ENCODE assay signal across 8 cellular contexts in genomic region chr17:3845754-3846738, GRCh38. TPM values are rescaled to one million over a fixed set of nuclear protein-coding genes. Genes with fewer than 3 reads are reported as not detected.
DNase-seq lines count a peak whose midpoint lies in the region; ATAC-seq and TF ChIP-seq lines count a peak whose summit lies in the region.

NCBP3 (minus strand) TSS chr17:3846246; CDS start chr17:3846223, 23 bp downstream.

- TF ChIP-seq CTCF in OCI-LY3 (IDR thresholded peaks at IDR 0.05; ENCODE audit: low read depth, low read length) = peak; percentile 64

- peak within 1 kb of the TSS; percentile 31 for H3K27ac ChIP-seq in OCI-LY3 (ENCODE audit: low read length)

- peak; percentile 55 for DNase-seq in DMS153 (lab: John Stamatoyannopoulos, UW)
- peak; percentile 88 for DNase-seq in HuH-7 (ENCODE audit: low spot score)
- peak; percentile 90 for DNase-seq in activated T-cell treated with anti-CD3 and anti-CD28 coated beads for 1 hour (ENCODE audit: low read depth)
- DNase-seq in epidermal melanocyte (ENCODE audit: insufficient read length, low spot score) = peak; percentile 98
- peak; percentile 72 to 82 for DNase-seq in stimulated activated CD8-positive, alpha-beta memory T cell treated with anti-CD3 and anti-CD28 coated beads, Interleukin-4, amount 100 ng/mL, for 1 hour (ENCODE audit: low read depth in 2 of 2, low spot score in 1 of 2)

- peak within 1 kb of the TSS; percentile 87 for H3K4me3 ChIP-seq in OCI-LY3 (ENCODE audit: low read length)
- H3K4me3 ChIP-seq in mononuclear cell (ENCODE audit: low read length) = peak within 1 kb of the TSS; percentile 77

- 0 out of 2 replicates have a peak, but pooled peaks cover 8% of the 10 kb centered on the region for H4K20me1 ChIP-seq in OCI-LY3 (ENCODE audit: insufficient read depth, low read length)

- H3K9me3 ChIP-seq in OCI-LY3 (ENCODE audit: insufficient read depth, low read length) (no peaks in the 10 kb centered on the region), mononuclear cell (ENCODE audit: low read depth, low read length) (no peaks in the 10 kb centered on the region)

- ATAC-seq in GM21515 (IDR thresholded peaks at IDR 0.05; ENCODE audit: unreplicated experiment) = peak; percentile 94

- H3K4me1 ChIP-seq in OCI-LY3 (ENCODE audit: low read length) (peaks cover 8% of the 10 kb centered on the region), mononuclear cell (ENCODE audit: insufficient read depth, low read length) (peaks cover 23% of the 10 kb centered on the region)

- H3K4me2 ChIP-seq in OCI-LY3 (ENCODE audit: low read length) = peak within 1 kb of the TSS; percentile 97

- H3K27me3 ChIP-seq in OCI-LY3 (ENCODE audit: low read depth, low read length) = no peaks in the 10 kb centered on the region
- no peaks in the 10 kb centered on the region for H3K27me3 ChIP-seq in mononuclear cell (ENCODE audit: insufficient read depth, low read length)

- peaks cover 29% of the 10 kb centered on the region for H3K79me2 ChIP-seq in OCI-LY3 (ENCODE audit: low read length)

- no peaks in the 10 kb centered on the region for H3K36me3 ChIP-seq in OCI-LY3 (replicated peaks; ENCODE audit: low read depth, low read length)

- peak within 1 kb of the TSS; percentile 88 for H2AFZ ChIP-seq in OCI-LY3 (ENCODE audit: low read depth, low read length)

- H3K9ac ChIP-seq in OCI-LY3 (ENCODE audit: low read length) = peak within 1 kb of the TSS; percentile 86

RNA-seq across cellular contexts. Expression of gene NCBP3, which starts in this region (rescaled TPM):
- total RNA-seq in mononuclear cell = 24.1 TPM

Comparison
In these comparisons a context has a peak if more than half of its experiments do, and no peak if none do; other contexts are left out.
1. Peak in every context shown above with its lines: DNase-seq, ATAC-seq, H3K4me3 ChIP-seq and H3K27ac ChIP-seq.